In genomic region chr1:168439451-168440375, GRCh38 we compare ENCODE assay signal across 8 cellular contexts.
A peak's percentile ranks its signal among the peaks of the same experiment; 100 is the strongest.
DNase-seq lines count a peak whose midpoint lies in the region; ATAC-seq and TF ChIP-seq lines count a peak whose summit lies in the region.

No MANE protein-coding gene starts in this region.

- CTCF ChIA-PET in Calu3 (lab: Charles Lee), result interaction anchor here (0.6 to 3.0 kb wide), 11 partner anchors 27 to 647 kb away, joined by 3 to 37 read pairs (median 5); no protein-coding TSS in a partner anchor

- ATAC-seq in GM21423 (IDR thresholded peaks at IDR 0.05; ENCODE audit: unreplicated experiment), result peak; percentile 85

- peak overlapping the region; percentile 35 for H3K4me3 ChIP-seq in fibroblast of pulmonary artery (replicated peaks; ENCODE audit: low read depth, low read length)

- peaks cover 28% of the 10 kb centered on the region for H3K4me1 Mint-ChIP-seq in Calu3 (ENCODE audit: low read depth, unreplicated experiment)
- H3K4me1 Mint-ChIP-seq in activated T-helper 1 cell treated with anti-CD3 and anti-CD28 coated beads, Interleukin-12 subunit alpha, Interleukin-12 subunit beta, Interleukin-2, Interleukin-4 antibody, amounts not matched to agents 30 ng/mL and 10 ng/mL and 1 ng/mL, durations not matched to agents 14 hours and 24 hours and 36 hours (ENCODE audit: low read depth), result peaks cover 52% of the 10 kb centered on the region

- peaks cover 9% of the 10 kb centered on the region for H3K27me3 Mint-ChIP-seq in Calu3 (ENCODE audit: unreplicated experiment)
- no peaks in the 10 kb centered on the region for H3K27me3 Mint-ChIP-seq in activated T-helper 1 cell treated with anti-CD3 and anti-CD28 coated beads, Interleukin-12 subunit alpha, Interleukin-12 subunit beta, Interleukin-2, Interleukin-4 antibody, amounts not matched to agents 30 ng/mL and 10 ng/mL and 1 ng/mL, durations not matched to agents 14 hours and 24 hours and 36 hours (ENCODE audit: insufficient read depth)

- no peaks in the 10 kb centered on the region for H3K9me3 ChIP-seq in KOPT-K1 (ENCODE audit: insufficient read depth, low read length, poor library complexity, severe bottlenecking)

- no peaks in the 10 kb centered on the region for H3K36me3 ChIP-seq in KOPT-K1 (ENCODE audit: insufficient read depth, low read length)

- peak overlapping the region; percentile 55 for H3K4me3 Mint-ChIP-seq in Calu3 (ENCODE audit: low read depth, unreplicated experiment)
- peak overlapping the region; percentile 57 for H3K4me3 Mint-ChIP-seq in activated T-helper 1 cell treated with anti-CD3 and anti-CD28 coated beads, Interleukin-12 subunit alpha, Interleukin-12 subunit beta, Interleukin-2, Interleukin-4 antibody, amounts not matched to agents 30 ng/mL and 10 ng/mL and 1 ng/mL, durations not matched to agents 14 hours and 24 hours and 36 hours

- TF ChIP-seq CTCF in Calu3 (IDR thresholded peaks at IDR 0.05; ENCODE audit: unreplicated experiment) (peak; percentile 92), fibroblast of pulmonary artery (IDR thresholded peaks at IDR 0.05; ENCODE audit: low read length, missing control alignments) (peak; percentile 84)

- H3K27ac ChIP-seq in KOPT-K1 (ENCODE audit: low read depth, low read length, poor library complexity, severe bottlenecking) (peak overlapping the region; percentile 68), substantia nigra (ENCODE audit: low read depth, low read length, poor library complexity, severe bottlenecking) (no peak overlapping the region)

- H3K36me3 Mint-ChIP-seq in Calu3 (ENCODE audit: insufficient read depth, unreplicated experiment), result no peaks in the 10 kb centered on the region
- H3K36me3 Mint-ChIP-seq in activated T-helper 1 cell treated with anti-CD3 and anti-CD28 coated beads, Interleukin-12 subunit alpha, Interleukin-12 subunit beta, Interleukin-2, Interleukin-4 antibody, amounts not matched to agents 30 ng/mL and 10 ng/mL and 1 ng/mL, durations not matched to agents 14 hours and 24 hours and 36 hours (ENCODE audit: low read depth), result no peaks in the 10 kb centered on the region

- no peaks in the 10 kb centered on the region for H3K9me3 Mint-ChIP-seq in Calu3 (ENCODE audit: low read depth, unreplicated experiment)
- no peaks in the 10 kb centered on the region for H3K9me3 Mint-ChIP-seq in activated T-helper 1 cell treated with anti-CD3 and anti-CD28 coated beads, Interleukin-12 subunit alpha, Interleukin-12 subunit beta, Interleukin-2, Interleukin-4 antibody, amounts not matched to agents 30 ng/mL and 10 ng/mL and 1 ng/mL, durations not matched to agents 14 hours and 24 hours and 36 hours

- peak; percentile 88 for DNase-seq in Calu3
- peak; percentile 88 for DNase-seq in RPMI7951 (ENCODE audit: low read depth)
- peak; percentile 78 for DNase-seq in activated T-helper 1 cell treated with anti-CD3 and anti-CD28 coated beads, Interleukin-12 subunit alpha, Interleukin-12 subunit beta, Interleukin-2, Interleukin-4 antibody, amounts not matched to agents 30 ng/mL and 10 ng/mL and 1 ng/mL, durations not matched to agents 14 hours and 24 hours and 36 hours (ENCODE audit: low spot score)
- DNase-seq in fibroblast of pulmonary artery (ENCODE audit: low read depth), result peak; percentile 95
- DNase-seq in non-pigmented ciliary epithelial cell (ENCODE audit: low read depth), result peak; percentile 65
- DNase-seq in substantia nigra (lab: John Stamatoyannopoulos, UW), result peak in 42 of 49 donors; percentile 2 to 74 (median 48)

- intact Hi-C loops in Calu3 (cut with micrococcal nuclease; ENCODE audit: unreplicated experiment), result loop anchor here (1.0 to 5.0 kb wide), 3 partner anchors 97 to 908 kb away; no protein-coding TSS in a partner anchor
- intact Hi-C loops in activated T-helper 1 cell treated with anti-CD3 and anti-CD28 coated beads, Interleukin-12 subunit alpha, Interleukin-12 subunit beta, Interleukin-2, Interleukin-4 antibody, amounts not matched to agents 30 ng/mL and 10 ng/mL and 1 ng/mL, durations not matched to agents 14 hours and 24 hours and 36 hours (cut with micrococcal nuclease), result loop anchor here (1.0 to 10.0 kb wide), 10 partner anchors 31 to 909 kb away; partner anchors contain the start of gene ATP1B1

- no TSS peak for BruUV-seq in Calu3 (replicated peaks; lab: Mats Ljungman, UMichigan)

- H3K27ac Mint-ChIP-seq in Calu3 (ENCODE audit: unreplicated experiment), result no peak overlapping the region
- H3K27ac Mint-ChIP-seq in activated T-helper 1 cell treated with anti-CD3 and anti-CD28 coated beads, Interleukin-12 subunit alpha, Interleukin-12 subunit beta, Interleukin-2, Interleukin-4 antibody, amounts not matched to agents 30 ng/mL and 10 ng/mL and 1 ng/mL, durations not matched to agents 14 hours and 24 hours and 36 hours, result no peak overlapping the region
